ENCODE assay signal across 18 cellular contexts in genomic region chr5:154138701-154139100, GRCh38. TPM values are rescaled to one million over a fixed set of nuclear protein-coding genes. Genes with fewer than 3 reads are reported as not detected.
DNase-seq lines count a peak whose midpoint lies in the region; ATAC-seq and TF ChIP-seq lines count a peak whose summit lies in the region.
"Had no signal": no experiment of that assay in that cellular context is flagged by ENCODE, and none has a peak within 500 bp of the region (broad histone marks: within the 10 kb centered on the region; RNA-seq: fewer than 3 reads in every experiment).

No MANE protein-coding gene starts in this region.

- DNase-seq in WTC11 (ENCODE audit: low spot score) (no peak), esophagus muscularis mucosa (ENCODE audit: extremely low spot score) (peak; percentile 60), left lobe of liver (ENCODE audit: low spot score) (peak; percentile 69), stromal cell of bone marrow (ENCODE audit: low read depth) (peak; percentile 40), immature natural killer cell (no peak), progenitor cell of endocrine pancreas (ENCODE audit: low spot score, unreplicated experiment) (no peak), NCI-H187 (lab: John Stamatoyannopoulos, UW) (no peak)
- DNase-seq: activated CD4-positive, alpha-beta T cell treated with anti-CD3 and anti-CD28 coated beads, Interleukin-2, amount 10 ng/mL, durations not matched to agents 24 days and 14 days; activated T-cell treated with anti-CD3 and anti-CD28 coated beads, Interleukin-2, amount 50 U/mL, for 1 hour; kidney glomerular epithelial cell; NCI-H1417; psoas muscle; stimulated activated CD4-positive, alpha-beta T cell treated with anti-CD3 and anti-CD28 coated beads, Interleukin-2, amount 100 ng/mL, for 24 hours had no signal

- H3K36me3 Mint-ChIP-seq in WTC11 = no peaks in the 10 kb centered on the region
- peaks cover 0 to 4% (median 0%) of the 10 kb centered on the region in 3 donors for H3K36me3 Mint-ChIP-seq in immature natural killer cell
- H3K36me3 Mint-ChIP-seq in progenitor cell of endocrine pancreas (ENCODE audit: insufficient read depth) = no peaks in the 10 kb centered on the region
- H3K36me3 Mint-ChIP-seq: activated naive CD4-positive, alpha-beta T cell treated with anti-CD3 and anti-CD28 coated beads, Interleukin-2, amount 50 U/mL, for 72 hours had no signal

- CTCF ChIA-PET in WTC11 (lab: Charles Lee) = interaction anchor here (0.7 to 3.3 kb wide), 4 partner anchors 18 to 545 kb away, joined by 3 to 18 read pairs (median 4); no protein-coding TSS in a partner anchor

- H3K9me3 Mint-ChIP-seq in WTC11 (no peaks in the 10 kb centered on the region), immature natural killer cell (no peaks in the 10 kb centered on the region), progenitor cell of endocrine pancreas (ENCODE audit: low read depth) (no peaks in the 10 kb centered on the region)
- H3K9me3 Mint-ChIP-seq: activated CD4-positive, alpha-beta T cell treated with anti-CD3 and anti-CD28 coated beads, Interleukin-2, amount 10 ng/mL, durations not matched to agents 24 days and 14 days; activated naive CD4-positive, alpha-beta T cell treated with anti-CD3 and anti-CD28 coated beads, Interleukin-2, amount 50 U/mL, for 72 hours had no signal

- POLR2A ChIA-PET in WTC11 (lab: Charles Lee) = interaction anchor here (0.6 kb wide), 1 partner anchor 53 kb away, joined by 3 read pairs; no protein-coding TSS in a partner anchor

- ATAC-seq in WTC11 = peak; percentile 17
- peak; percentile 89 for ATAC-seq in left lobe of liver
- ATAC-seq: activated naive CD4-positive, alpha-beta T cell treated with anti-CD3 and anti-CD28 coated beads, Interleukin-2, amount 50 U/mL, for 72 hours; psoas muscle had no signal

- no peak for TF ChIP-seq POLR2A in esophagus muscularis mucosa (IDR thresholded peaks at IDR 0.05; ENCODE audit: low read depth)

- intact Hi-C loops in esophagus muscularis mucosa (cut with DNase I) = no loop called here

- TF ChIP-seq CTCF in WTC11 (IDR thresholded peaks at IDR 0.05) = no peak
- TF ChIP-seq CTCF in esophagus muscularis mucosa (IDR thresholded peaks at IDR 0.05) = no peak
- TF ChIP-seq CTCF in progenitor cell of endocrine pancreas (IDR thresholded peaks at IDR 0.05; ENCODE audit: unreplicated experiment) = no peak

- no peak for TF ChIP-seq EP300 in esophagus muscularis mucosa (IDR thresholded peaks at IDR 0.05)

- WGBS in esophagus muscularis mucosa = 45% methylated on average over 4 of the region's 4 CpGs

- no peak overlapping the region for H3K4me3 ChIP-seq in esophagus muscularis mucosa
- H3K4me3 ChIP-seq: BLaER1 treated with 17β-estradiol and CSF1 and Interleukin-3, amounts not matched to agents 10 nM and 100 nM; psoas muscle; SK-N-MC; thoracic aorta had no signal

- no peaks in the 10 kb centered on the region for H3K9me3 ChIP-seq in esophagus muscularis mucosa
- H3K9me3 ChIP-seq: BLaER1 treated with 17β-estradiol and CSF1 and Interleukin-3, amounts not matched to agents 10 nM and 100 nM; psoas muscle; thoracic aorta had no signal

- H3K27me3 Mint-ChIP-seq in WTC11 (ENCODE audit: low read depth) (peaks cover 16% of the 10 kb centered on the region), immature natural killer cell (ENCODE audit: low read depth in 3 of 3) (peaks cover 0 to 9% (median 6%) of the 10 kb centered on the region in 3 donors), progenitor cell of endocrine pancreas (peaks cover 32% of the 10 kb centered on the region)

- H3K27ac Mint-ChIP-seq in WTC11 = no peak overlapping the region
- H3K27ac Mint-ChIP-seq in immature natural killer cell = no peak overlapping the region
- H3K27ac Mint-ChIP-seq in progenitor cell of endocrine pancreas = no peak overlapping the region
- H3K27ac Mint-ChIP-seq: activated CD4-positive, alpha-beta T cell treated with anti-CD3 and anti-CD28 coated beads, Interleukin-2, amount 10 ng/mL, durations not matched to agents 24 days and 14 days; activated naive CD4-positive, alpha-beta T cell treated with anti-CD3 and anti-CD28 coated beads, Interleukin-2, amount 50 U/mL, for 72 hours had no signal

- no peaks in the 10 kb centered on the region for H3K27me3 ChIP-seq in esophagus muscularis mucosa
- H3K27me3 ChIP-seq: BLaER1 treated with 17β-estradiol and CSF1 and Interleukin-3, amounts not matched to agents 10 nM and 100 nM had no signal

- H3K27ac ChIP-seq in esophagus muscularis mucosa (replicated peaks in 1 of 4) = no peak overlapping the region
- H3K27ac ChIP-seq: BLaER1 treated with 17β-estradiol and CSF1 and Interleukin-3, amounts not matched to agents 10 nM and 100 nM; KMS-11; psoas muscle; SK-N-MC; thoracic aorta had no signal

- peaks cover 32% of the 10 kb centered on the region for H3K4me1 Mint-ChIP-seq in WTC11
- no peaks in the 10 kb centered on the region for H3K4me1 Mint-ChIP-seq in immature natural killer cell
- H3K4me1 Mint-ChIP-seq in progenitor cell of endocrine pancreas (ENCODE audit: low read depth) = no peaks in the 10 kb centered on the region
- H3K4me1 Mint-ChIP-seq: activated CD4-positive, alpha-beta T cell treated with anti-CD3 and anti-CD28 coated beads, Interleukin-2, amount 10 ng/mL, durations not matched to agents 24 days and 14 days had no signal

- H3K4me3 Mint-ChIP-seq in WTC11 (no peak overlapping the region), immature natural killer cell (no peak overlapping the region), progenitor cell of endocrine pancreas (ENCODE audit: low read depth) (no peak overlapping the region)
- H3K4me3 Mint-ChIP-seq: activated CD4-positive, alpha-beta T cell treated with anti-CD3 and anti-CD28 coated beads, Interleukin-2, amount 10 ng/mL, durations not matched to agents 24 days and 14 days had no signal

- no peaks in the 10 kb centered on the region for H3K36me3 ChIP-seq in esophagus muscularis mucosa
- H3K36me3 ChIP-seq: BLaER1 treated with 17β-estradiol and CSF1 and Interleukin-3, amounts not matched to agents 10 nM and 100 nM; thoracic aorta had no signal

- peaks cover 12 to 17% (median 14%) of the 10 kb centered on the region in 4 donors for H3K4me1 ChIP-seq in esophagus muscularis mucosa
- H3K4me1 ChIP-seq: BLaER1 treated with 17β-estradiol and CSF1 and Interleukin-3, amounts not matched to agents 10 nM and 100 nM; psoas muscle had no signal

TF ChIP-seq in WTC11, 78 proteins besides CTCF, POLR2A, EP300 and RAD21:
- TF ChIP-seq MXD4 (CRISPR knock-in tag; IDR thresholded peaks at IDR 0.05; ENCODE audit: borderline replicate concordance) (no peak), AR (CRISPR knock-in tag; IDR thresholded peaks at IDR 0.05) (no peak), NFYB (CRISPR knock-in tag; conservative IDR thresholded peaks at IDR 0.05; ENCODE audit: low read depth) (no peak), SOX15 (CRISPR knock-in tag; IDR thresholded peaks at IDR 0.05) (no peak), NR1H2 (CRISPR knock-in tag; IDR thresholded peaks at IDR 0.05) (no peak), ZNF232 (CRISPR knock-in tag; IDR thresholded peaks at IDR 0.05) (no peak)
TF ChIP-seq in WTC11: peak in this region for 0.

RNA-seq across cellular contexts. Expression of gene GALNT10, which starts 51.8 kb away (rescaled TPM):
- total RNA-seq in WTC11 (2021) = 15.9 to 22.9 TPM (median 17.5 TPM) in 3 replicates
- total RNA-seq in esophagus muscularis mucosa = 10 to 100 TPM; 21.4 to 49.8 (median 44.7) TPM
- total RNA-seq in left lobe of liver = 7.8 TPM
- 10 to 100 TPM; 10.4 to 42.8 (median 24.7) TPM for polyA plus RNA-seq in immature natural killer cell
- total RNA-seq in progenitor cell of endocrine pancreas = 20.6 and 28.9 TPM in 2 replicates

Comparison
In these comparisons a context has a peak if more than half of its experiments do, and no peak if none do; other contexts are left out.
1. DNase-seq: peak in esophagus muscularis mucosa (single experiment), left lobe of liver (single experiment) and stromal cell of bone marrow (single experiment); none in WTC11 (single experiment), immature natural killer cell (0 of 3), progenitor cell of endocrine pancreas (single experiment) and NCI-H187 (0 of 2).